6 cellular contexts compared by ENCODE assay signal in the genomic region with DNA sequence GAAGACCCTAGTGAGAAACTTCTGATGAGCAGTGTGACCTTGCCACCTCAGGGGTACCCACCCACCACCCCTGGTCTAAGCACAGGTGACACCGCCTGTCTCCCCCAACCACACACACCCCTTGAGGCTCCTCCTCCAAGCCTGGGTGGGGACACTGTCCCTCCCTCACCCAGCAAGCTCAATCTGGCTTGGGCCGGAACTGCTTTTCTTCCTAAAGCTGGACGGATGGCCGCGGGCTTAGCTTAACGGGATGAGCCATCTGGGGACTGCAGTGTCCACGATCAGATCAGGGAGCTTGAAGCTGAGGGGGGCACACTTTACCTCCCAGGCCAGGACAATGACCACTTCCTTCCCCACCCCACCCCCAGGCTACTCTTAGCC. TPM values are rescaled to one million over a fixed set of nuclear protein-coding genes. Genes with fewer than 3 reads are reported as not detected.
DNase-seq lines count a peak whose midpoint lies in the region; ATAC-seq, FAIRE-seq and TF ChIP-seq lines count a peak whose summit lies in the region.
"Not testable (repeated sequence)": the region's sequence is repeated elsewhere in the genome, so short reads cannot be mapped to it uniquely, and the experiment has no call there.
"Had no signal": no experiment of that assay in that cellular context is flagged by ENCODE, and none has a peak within 500 bp of the region (broad histone marks: within the 10 kb centered on the region; RNA-seq: fewer than 3 reads in every experiment).

No MANE protein-coding gene starts in this region.

- not testable (repeated sequence) for H3K36me3 Mint-ChIP-seq in stimulated activated memory B cell treated with anti-CD40 and anti-IgM and Interleukin-4, amounts not matched to agents 10 μg/mL and 1 μg/mL and 100 μg/mL, for 72 hours

- peak overlapping the region; percentile 15 for H3K4me3 Mint-ChIP-seq in stimulated activated memory B cell treated with anti-CD40 and anti-IgM and Interleukin-4, amounts not matched to agents 10 μg/mL and 1 μg/mL and 100 μg/mL, for 72 hours

- not testable (repeated sequence) for H4K8ac ChIP-seq in mesendoderm (ENCODE audit: low read depth, low read length)

- H3K4me3 ChIP-seq in HUES48 (ENCODE audit: low read depth, low read length); mesendoderm (ENCODE audit: low read length): not testable (repeated sequence)
- peak overlapping the region; percentile 49 for H3K4me3 ChIP-seq in K562

- H3K27ac Mint-ChIP-seq in stimulated activated memory B cell treated with anti-CD40 and anti-IgM and Interleukin-4, amounts not matched to agents 10 μg/mL and 1 μg/mL and 100 μg/mL, for 72 hours: not testable (repeated sequence)

- peak overlapping the region; percentile 78 for H3K4me2 ChIP-seq in K562 (ENCODE audit: insufficient read depth, low read length)
- H3K4me2 ChIP-seq in mesendoderm (ENCODE audit: low read length): not testable (repeated sequence)

- H3K79me2 ChIP-seq in K562 (ENCODE audit: control insufficient read depth, insufficient read depth, low read length): peaks cover 32% of the 10 kb centered on the region
- H3K79me2 ChIP-seq in mesendoderm (ENCODE audit: control insufficient read depth, insufficient read depth, low read length): not testable (repeated sequence)

- intact Hi-C loops in K562 (cut with micrococcal nuclease): loop anchor here (1.0 kb wide), 1 partner anchor 10 kb away; no protein-coding TSS in a partner anchor

- not testable (repeated sequence) for H4K20me1 ChIP-seq in K562 (replicated peaks; ENCODE audit: control insufficient read depth, insufficient read depth, low read length)

- not testable (repeated sequence) for TF ChIP-seq EP300 in K562 (IDR thresholded peaks at IDR 0.05; ENCODE audit: low read length)

- DNase-seq in K562 (ENCODE audit: extremely low read depth in 1 of 4, low spot score in 3 of 4) (peak in 3 of 4 experiments; percentile 33 to 79 (median 48)), mesendoderm (peak; percentile 48)

- peak; percentile 79 for ATAC-seq in K562
- ATAC-seq in stimulated activated memory B cell treated with anti-CD40 and anti-IgM and Interleukin-4, amounts not matched to agents 10 μg/mL and 1 μg/mL and 100 μg/mL, for 72 hours: not testable (repeated sequence)

- 7% methylated on average over 5 of the region's 7 CpGs for WGBS in K562 (ENCODE audit: insufficient coverage, low coverage, missing lambda C conversion rate)
- no CpG with 5 or more reads among the region's 7 CpGs for WGBS in mesendoderm (ENCODE audit: extremely low coverage, insufficient coverage, low lambda C conversion rate)

- H3K27me3 ChIP-seq in HUES48 (ENCODE audit: control insufficient read depth, insufficient read depth, low read length); K562 (ENCODE audit: control insufficient read depth in 2 of 2, insufficient read depth in 2 of 2, low read length in 2 of 2); mesendoderm (ENCODE audit: insufficient read depth, low read length, poor library complexity): not testable (repeated sequence)

- not testable (repeated sequence) for H3K18ac ChIP-seq in mesendoderm (ENCODE audit: low read length)

- H3K4me1 Mint-ChIP-seq in stimulated activated memory B cell treated with anti-CD40 and anti-IgM and Interleukin-4, amounts not matched to agents 10 μg/mL and 1 μg/mL and 100 μg/mL, for 72 hours: not testable (repeated sequence)

- not testable (repeated sequence) for H3K9ac ChIP-seq in HUES48 (ENCODE audit: low read depth, low read length); mesendoderm (ENCODE audit: low read length)
- H3K9ac ChIP-seq in K562 (ENCODE audit: insufficient read depth in 1 of 2, low read depth in 2 of 2, low read length in 2 of 2): peak overlapping the region; percentile 71 to 86

- H2BK15ac ChIP-seq in mesendoderm (replicated peaks; ENCODE audit: low read depth): not testable (repeated sequence)

- peak; percentile 26; the same call in 1 of the 2 replicates for TF ChIP-seq POLR2A in K562 (conservative IDR thresholded peaks at IDR 0.05)

- TF ChIP-seq CTCF in K562 (IDR thresholded peaks at IDR 0.05 in 2 of 3, conservative IDR thresholded peaks at IDR 0.05 in 1 of 3; ENCODE audit: insufficient read depth in 2 of 3, low read depth in 1 of 3, low read length in 3 of 3): not testable (repeated sequence)

- H3K79me1 ChIP-seq in mesendoderm (ENCODE audit: low read length): not testable (repeated sequence)

- CTCF ChIA-PET in K562 (lab: Yijun Ruan, JAX; ENCODE audit: low intra/inter-chr PET ratio): not testable (repeated sequence)

- not testable (repeated sequence) for BruUV-seq in K562 (replicated peaks; lab: Mats Ljungman, UMichigan)

- in situ Hi-C loops in K562 (cut with MboI): not testable (repeated sequence)

- H3K4ac ChIP-seq in mesendoderm (ENCODE audit: low read depth, low read length): not testable (repeated sequence)

- peak overlapping the region; percentile 76 for H3K27ac ChIP-seq in HUES48 (ENCODE audit: low read depth, low read length)
- peak overlapping the region; percentile 92 for H3K27ac ChIP-seq in K562 (ENCODE audit: extremely low read depth, low read depth, low read length)
- H3K27ac ChIP-seq in mesendoderm (ENCODE audit: low read depth, low read length): not testable (repeated sequence)

- H3K9me3 ChIP-seq in HUES48 (ENCODE audit: control insufficient read depth, insufficient read depth, low read length): peaks cover 19% of the 10 kb centered on the region
- not testable (repeated sequence) for H3K9me3 ChIP-seq in K562 (replicated peaks; ENCODE audit: control insufficient read depth, insufficient read depth, low read depth, low read length)

- peak overlapping the region; percentile 30 for H3K56ac ChIP-seq in mesendoderm (ENCODE audit: low read length)

- peaks cover 18% of the 10 kb centered on the region for H3K27me3 Mint-ChIP-seq in stimulated activated memory B cell treated with anti-CD40 and anti-IgM and Interleukin-4, amounts not matched to agents 10 μg/mL and 1 μg/mL and 100 μg/mL, for 72 hours

- H3K36me3 ChIP-seq in HUES48 (ENCODE audit: control insufficient read depth, insufficient read depth, low read length) (peaks cover 14% of the 10 kb centered on the region; the same call in 1 of the 2 replicates), K562 (ENCODE audit: control insufficient read depth, insufficient read depth, low read length) (peaks cover 19% of the 10 kb centered on the region; the same call in 1 of the 3 replicates)
- not testable (repeated sequence) for H3K36me3 ChIP-seq in mesendoderm (ENCODE audit: control insufficient read depth, insufficient read depth, low read length)

- H3K9me3 Mint-ChIP-seq in stimulated activated memory B cell treated with anti-CD40 and anti-IgM and Interleukin-4, amounts not matched to agents 10 μg/mL and 1 μg/mL and 100 μg/mL, for 72 hours: not testable (repeated sequence)

- H3K23ac ChIP-seq in mesendoderm (ENCODE audit: low read length): not testable (repeated sequence)

- not testable (repeated sequence) for TF ChIP-seq RAD21 in K562 (CRISPR knock-in tag; conservative IDR thresholded peaks at IDR 0.05 in 1 of 2, IDR thresholded peaks at IDR 0.05 in 1 of 2)

- peaks cover 12% of the 10 kb centered on the region; the same call in 1 of the 2 replicates for H3K4me1 ChIP-seq in HUES48 (ENCODE audit: control insufficient read depth, insufficient read depth, low read length)
- H3K4me1 ChIP-seq in K562 (replicated peaks in 1 of 2; ENCODE audit: control insufficient read depth in 2 of 2, insufficient read depth in 2 of 2, low read length in 2 of 2): peaks cover 16 to 57% of the 10 kb centered on the region in 2 experiments; a peak in 4 of 5 replicates
- not testable (repeated sequence) for H3K4me1 ChIP-seq in mesendoderm (ENCODE audit: control insufficient read depth, low read depth, low read length)

- H2AFZ ChIP-seq in K562 (ENCODE audit: low read depth, low read length): peak overlapping the region; percentile 79

- H2BK120ac ChIP-seq in mesendoderm (ENCODE audit: low read depth, low read length): not testable (repeated sequence)

- peak; percentile 83 for FAIRE-seq in K562 (lab: Jason Lieb, UNC)

- H2AK5ac ChIP-seq in mesendoderm (ENCODE audit: low read length): not testable (repeated sequence)

- POLR2A ChIA-PET in K562 (lab: Yijun Ruan, JAX): interaction anchor here (0.9 to 1.0 kb wide), 3 partner anchors 22 to 861 kb away, joined by 3 read pairs; partner anchors contain the start of gene IKBKG

- H2BK5ac ChIP-seq in mesendoderm (ENCODE audit: low read length): not testable (repeated sequence)

- H3K9me1 ChIP-seq in K562 (ENCODE audit: control insufficient read depth, insufficient read depth, low read length): not testable (repeated sequence)

- not testable (repeated sequence) for H4K5ac ChIP-seq in mesendoderm (ENCODE audit: low read length)

RNA-seq across cellular contexts. Expression of gene SLC6A8, which starts 1.1 kb away (rescaled TPM):
- total RNA-seq in K562 (2011; cell fraction: chromatin; rRNA removed; ENCODE audit: low replicate concordance): 456 and 1,096 TPM in 2 replicates
- 646 and 663 TPM in 2 replicates for total RNA-seq in K562 (2011; cell fraction: nucleolus; rRNA removed)
- total RNA-seq in K562 (2011; cell fraction: nucleoplasm; rRNA removed): 500 and 510 TPM in 2 replicates
- 29.6 and 45.6 TPM in 2 replicates for total RNA-seq in K562 (2014; rRNA removed)
- total RNA-seq in K562 (2014; rRNA removed; fragmentation: Illumina TruSeq; extraction: Trizol): 24.7 and 34.3 TPM in 2 replicates
- total RNA-seq in K562 (2015; rRNA removed; fragmentation: Illumina TruSeq; extraction: Trizol): 30.3 and 31.0 TPM in 2 replicates
- 122 and 144 TPM in 2 replicates for total RNA-seq in K562 (2021)
- 139 and 294 TPM in 2 replicates for polyA plus RNA-seq in K562 (2011; rRNA removed)
- 237 and 320 TPM in 2 replicates for polyA plus RNA-seq in K562 (2011; cell fraction: cytosol; rRNA removed)
- 1,046 and 1,667 TPM in 2 replicates for polyA plus RNA-seq in K562 (2011; cell fraction: nucleus; rRNA removed)
- polyA plus RNA-seq in K562 (2012): 94.9 and 162 TPM in 2 replicates
- polyA plus RNA-seq in K562 (2014; fragmentation: Illumina TruSeq; extraction: Trizol): 73.5 and 87.0 TPM in 2 replicates
- polyA plus RNA-seq in K562 (2014; fragmentation: Nextera tagmentation; extraction: Ambion mirVana): 1 to 10 TPM in 1 of 2 experiments, under 1 TPM in 1; 0.68 to 1.7 TPM
- 76.7 and 77.6 TPM in 2 replicates for polyA plus RNA-seq in K562 (2014; rRNA removed)
- 85.5 and 108 TPM in 2 replicates for polyA minus RNA-seq in K562 (2011; rRNA and poly(A)+ RNA removed)
- polyA minus RNA-seq in K562 (2011; cell fraction: cytosol; rRNA and poly(A)+ RNA removed): 134 and 269 TPM in 2 replicates
- polyA minus RNA-seq in K562 (2011; cell fraction: nucleus; rRNA and poly(A)+ RNA removed): 124 and 281 TPM in 2 replicates
- 26.9 TPM for polyA plus RNA-seq in mesendoderm (2013, experiment 1 of 2)
- polyA plus RNA-seq in mesendoderm (2013, experiment 2 of 2): 27.7 TPM

RNA-seq across cellular contexts. Expression of gene PNCK, which starts 13.1 kb away (rescaled TPM):
- 17.5 and 43.4 TPM in 2 replicates for total RNA-seq in K562 (2011; cell fraction: chromatin; rRNA removed; ENCODE audit: low replicate concordance)
- 37.0 TPM in 2 replicates for total RNA-seq in K562 (2011; cell fraction: nucleolus; rRNA removed)
- 18.2 and 26.2 TPM in 2 replicates for total RNA-seq in K562 (2011; cell fraction: nucleoplasm; rRNA removed)
- total RNA-seq in K562 (2014; rRNA removed) (1.3 and 1.4 TPM in 2 replicates), K562 (2014; rRNA removed; fragmentation: Illumina TruSeq; extraction: Trizol) (0.25 and 0.48 TPM in 2 replicates), K562 (2015; rRNA removed; fragmentation: Illumina TruSeq; extraction: Trizol) (0.51 and 0.79 TPM in 2 replicates), K562 (2021) (1.9 and 2.2 TPM in 2 replicates)
- polyA plus RNA-seq in K562 (2011; rRNA removed) (7.5 and 23.6 TPM in 2 replicates), K562 (2014; fragmentation: Illumina TruSeq; extraction: Trizol) (1.0 and 1.2 TPM in 2 replicates), K562 (2014; fragmentation: Nextera tagmentation; extraction: Ambion mirVana) (under 1 TPM in 1 of 2 experiments, not detected in 1; 0.13 TPM), K562 (2014; rRNA removed) (1.7 and 2.5 TPM in 2 replicates)
- polyA plus RNA-seq in K562 (2011; cell fraction: cytosol; rRNA removed): 10.0 and 17.5 TPM in 2 replicates
- polyA plus RNA-seq in K562 (2011; cell fraction: nucleus; rRNA removed): 100 and 212 TPM in 2 replicates
- 6.0 and 17.0 TPM in 2 replicates for polyA plus RNA-seq in K562 (2012)
- polyA minus RNA-seq in K562 (2011; rRNA and poly(A)+ RNA removed): 3.5 and 6.7 TPM in 2 replicates
- polyA minus RNA-seq in K562 (2011; cell fraction: cytosol; rRNA and poly(A)+ RNA removed): 2.9 and 11.2 TPM in 2 replicates
- 20.6 and 48.3 TPM in 2 replicates for polyA minus RNA-seq in K562 (2011; cell fraction: nucleus; rRNA and poly(A)+ RNA removed)
- 0.41 TPM for polyA plus RNA-seq in mesendoderm (2013, experiment 1 of 2)
- polyA plus RNA-seq in mesendoderm (2013, experiment 2 of 2): 0.39 TPM
- polyA plus RNA-seq: IgD-negative memory B cell had no signal

RNA-seq across cellular contexts. Expression of gene BCAP31, which starts 37.5 kb away (rescaled TPM):
- total RNA-seq in K562 (2011; cell fraction: chromatin; rRNA removed; ENCODE audit: low replicate concordance): 194 and 313 TPM in 2 replicates
- 389 and 398 TPM in 2 replicates for total RNA-seq in K562 (2011; cell fraction: nucleolus; rRNA removed)
- 299 and 322 TPM in 2 replicates for total RNA-seq in K562 (2011; cell fraction: nucleoplasm; rRNA removed)
- 156 and 184 TPM in 2 replicates for total RNA-seq in K562 (2014; rRNA removed)
- total RNA-seq in K562 (2014; rRNA removed; fragmentation: Illumina TruSeq; extraction: Trizol): 206 and 225 TPM in 2 replicates
- 170 and 173 TPM in 2 replicates for total RNA-seq in K562 (2015; rRNA removed; fragmentation: Illumina TruSeq; extraction: Trizol)
- 261 and 262 TPM in 2 replicates for total RNA-seq in K562 (2021)
- 157 and 186 TPM in 2 replicates for polyA plus RNA-seq in K562 (2011; rRNA removed)
- polyA plus RNA-seq in K562 (2011; cell fraction: cytosol; rRNA removed): 164 and 227 TPM in 2 replicates
- 115 and 116 TPM in 2 replicates for polyA plus RNA-seq in K562 (2011; cell fraction: nucleus; rRNA removed)
- 235 and 441 TPM in 2 replicates for polyA plus RNA-seq in K562 (2012)
- polyA plus RNA-seq in K562 (2014; fragmentation: Illumina TruSeq; extraction: Trizol): 188 and 219 TPM in 2 replicates
- 100 to 1,000 TPM; 562 to 683 TPM for polyA plus RNA-seq in K562 (2014; fragmentation: Nextera tagmentation; extraction: Ambion mirVana)
- 175 and 176 TPM in 2 replicates for polyA plus RNA-seq in K562 (2014; rRNA removed)
- polyA minus RNA-seq in K562 (2011; rRNA and poly(A)+ RNA removed): 177 and 181 TPM in 2 replicates
- polyA minus RNA-seq in K562 (2011; cell fraction: cytosol; rRNA and poly(A)+ RNA removed): 74.4 and 86.4 TPM in 2 replicates
- 30.8 and 43.7 TPM in 2 replicates for polyA minus RNA-seq in K562 (2011; cell fraction: nucleus; rRNA and poly(A)+ RNA removed)
- polyA plus RNA-seq in mesendoderm (2013, experiment 1 of 2): 107 TPM
- polyA plus RNA-seq in mesendoderm (2013, experiment 2 of 2): 106 TPM

RNA-seq across cellular contexts. Expression of gene ABCD1, which starts 38.0 kb away (rescaled TPM):
- 3.4 and 16.6 TPM in 2 replicates for total RNA-seq in K562 (2011; cell fraction: chromatin; rRNA removed; ENCODE audit: low replicate concordance)
- 12.9 and 17.3 TPM in 2 replicates for total RNA-seq in K562 (2011; cell fraction: nucleolus; rRNA removed)
- total RNA-seq in K562 (2011; cell fraction: nucleoplasm; rRNA removed): 7.3 TPM in 2 replicates
- total RNA-seq in K562 (2014; rRNA removed) (3.9 and 6.0 TPM in 2 replicates), K562 (2014; rRNA removed; fragmentation: Illumina TruSeq; extraction: Trizol) (0.80 and 1.4 TPM in 2 replicates), K562 (2015; rRNA removed; fragmentation: Illumina TruSeq; extraction: Trizol) (2.8 and 3.1 TPM in 2 replicates), K562 (2021) (6.9 and 7.1 TPM in 2 replicates)
- polyA plus RNA-seq in K562 (2011; rRNA removed) (1.6 and 3.8 TPM in 2 replicates), K562 (2014; fragmentation: Illumina TruSeq; extraction: Trizol) (2.2 and 3.5 TPM in 2 replicates), K562 (2014; fragmentation: Nextera tagmentation; extraction: Ambion mirVana) (under 1 TPM; 0.07 to 0.18 TPM), K562 (2014; rRNA removed) (3.8 and 5.2 TPM in 2 replicates)
- 2.8 and 5.5 TPM in 2 replicates for polyA plus RNA-seq in K562 (2011; cell fraction: cytosol; rRNA removed)
- 8.7 and 16.4 TPM in 2 replicates for polyA plus RNA-seq in K562 (2011; cell fraction: nucleus; rRNA removed)
- 6.3 and 9.6 TPM in 2 replicates for polyA plus RNA-seq in K562 (2012)
- polyA minus RNA-seq in K562 (2011; rRNA and poly(A)+ RNA removed): 1.8 and 2.6 TPM in 2 replicates
- polyA minus RNA-seq in K562 (2011; cell fraction: cytosol; rRNA and poly(A)+ RNA removed): 4.3 and 4.4 TPM in 2 replicates
- polyA minus RNA-seq in K562 (2011; cell fraction: nucleus; rRNA and poly(A)+ RNA removed): 7.9 and 8.4 TPM in 2 replicates
- 13.0 TPM for polyA plus RNA-seq in mesendoderm (2013, experiment 1 of 2)
- polyA plus RNA-seq in mesendoderm (2013, experiment 2 of 2): 12.3 TPM

RNA-seq across cellular contexts. Expression of gene DUSP9, which starts 39.7 kb away (rescaled TPM):
- 2.3 and 6.4 TPM in 2 replicates for total RNA-seq in K562 (2011; cell fraction: chromatin; rRNA removed; ENCODE audit: low replicate concordance)
- total RNA-seq in K562 (2011; cell fraction: nucleolus; rRNA removed): 6.8 and 7.3 TPM in 2 replicates
- total RNA-seq in K562 (2011; cell fraction: nucleoplasm; rRNA removed): 3.4 and 3.9 TPM in 2 replicates
- total RNA-seq in K562 (2014; rRNA removed) (10.6 and 17.8 TPM in 2 replicates), K562 (2014; rRNA removed; fragmentation: Illumina TruSeq; extraction: Trizol) (2.5 and 3.2 TPM in 2 replicates), K562 (2015; rRNA removed; fragmentation: Illumina TruSeq; extraction: Trizol) (4.6 and 5.2 TPM in 2 replicates), K562 (2021) (13.0 and 14.1 TPM in 2 replicates)
- polyA plus RNA-seq in K562 (2011; rRNA removed) (8.8 and 20.5 TPM in 2 replicates), K562 (2014; fragmentation: Illumina TruSeq; extraction: Trizol) (5.5 and 7.1 TPM in 2 replicates), K562 (2014; fragmentation: Nextera tagmentation; extraction: Ambion mirVana) (under 1 TPM; 0.11 to 0.31 TPM), K562 (2014; rRNA removed) (8.4 and 9.2 TPM in 2 replicates)
- 22.4 and 26.1 TPM in 2 replicates for polyA plus RNA-seq in K562 (2011; cell fraction: cytosol; rRNA removed)
- polyA plus RNA-seq in K562 (2011; cell fraction: nucleus; rRNA removed): 11.9 and 18.7 TPM in 2 replicates
- polyA plus RNA-seq in K562 (2012): 7.4 and 10.8 TPM in 2 replicates
- 5.2 and 5.5 TPM in 2 replicates for polyA minus RNA-seq in K562 (2011; rRNA and poly(A)+ RNA removed)
- 7.3 and 20.2 TPM in 2 replicates for polyA minus RNA-seq in K562 (2011; cell fraction: cytosol; rRNA and poly(A)+ RNA removed)
- polyA minus RNA-seq in K562 (2011; cell fraction: nucleus; rRNA and poly(A)+ RNA removed): 2.7 and 6.7 TPM in 2 replicates
- 0.51 TPM for polyA plus RNA-seq in mesendoderm (2013, experiment 1 of 2)
- polyA plus RNA-seq in mesendoderm (2013, experiment 2 of 2): 0.42 TPM
- polyA plus RNA-seq: adrenal gland, IgD-negative memory B cell had no signal
